In the genomic region with DNA sequence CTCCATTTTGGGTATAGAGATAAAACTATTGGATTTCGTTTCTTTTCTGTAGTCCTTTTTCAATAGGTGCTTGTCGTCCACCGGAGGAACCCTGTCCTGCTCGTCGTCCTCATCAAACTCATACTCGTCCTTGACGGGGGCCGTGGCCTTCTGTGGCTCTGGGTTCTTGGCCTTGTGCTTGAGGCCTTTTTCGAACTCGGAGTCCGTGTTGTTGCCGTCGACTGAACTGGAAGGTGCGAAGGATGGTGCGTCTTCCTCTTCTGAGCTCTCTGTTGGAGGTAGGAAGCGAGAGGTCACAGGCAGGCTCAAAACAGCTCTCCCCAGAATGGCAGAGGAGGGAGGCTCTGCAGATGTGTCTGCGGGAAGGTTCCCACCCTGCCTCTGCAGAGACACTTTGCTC, we compare ENCODE assay signal across 24 cellular contexts.
"Had no signal": no experiment of that assay in that cellular context is flagged by ENCODE, and none has a peak within 500 bp of the region (broad histone marks: within the 10 kb centered on the region; RNA-seq: fewer than 3 reads in every experiment).

No MANE protein-coding gene starts in this region.

- H3K4me3 Mint-ChIP-seq: immature natural killer cell; naive thymus-derived CD4-positive, alpha-beta T cell had no signal

- H2AFZ ChIP-seq: hepatocyte had no signal

- H3K27ac Mint-ChIP-seq: immature natural killer cell had no signal

- H3K27ac ChIP-seq: coronary artery, esophagus muscularis mucosa, foreskin keratinocyte, gastroesophageal sphincter, hepatocyte, left ventricle myocardium inferior, lower lobe of right lung had no signal

- H3K27me3 Mint-ChIP-seq: naive thymus-derived CD4-positive, alpha-beta T cell had no signal

- H3K4me1 ChIP-seq: foreskin keratinocyte had no signal

- FAIRE-seq: colon, endothelial cell of umbilical vein, frontal cortex, kidney had no signal

- DNase-seq: dermis blood vessel endothelial cell; effector CD4-positive, alpha-beta T cell; effector memory CD4-positive, alpha-beta T cell; foreskin keratinocyte; hypothalamus; immature natural killer cell; islet precursor cell; kidney; kidney glomerular epithelial cell; left colon; left ventricle myocardium inferior; lower lobe of right lung; mesenchymal stem cell; midbrain; naive thymus-derived CD4-positive, alpha-beta T cell had no signal

- H3K27me3 ChIP-seq: dorsolateral prefrontal cortex, esophagus muscularis mucosa, foreskin keratinocyte, gastroesophageal sphincter, hepatocyte had no signal

- H3K9me3 Mint-ChIP-seq: immature natural killer cell had no signal

- H3K9me3 ChIP-seq: esophagus muscularis mucosa, gastroesophageal sphincter, left ventricle myocardium inferior, lower lobe of right lung had no signal

- H3K4me3 ChIP-seq: coronary artery, dorsolateral prefrontal cortex, esophagus muscularis mucosa, gastroesophageal sphincter, hepatocyte, left ventricle myocardium inferior, lower lobe of right lung had no signal

- H3K4me2 ChIP-seq: hepatocyte had no signal

- ATAC-seq: foreskin keratinocyte; gastroesophageal sphincter; left colon; left lobe of liver; lower lobe of right lung; naive thymus-derived CD4-positive, alpha-beta T cell had no signal
